In the genomic region with DNA sequence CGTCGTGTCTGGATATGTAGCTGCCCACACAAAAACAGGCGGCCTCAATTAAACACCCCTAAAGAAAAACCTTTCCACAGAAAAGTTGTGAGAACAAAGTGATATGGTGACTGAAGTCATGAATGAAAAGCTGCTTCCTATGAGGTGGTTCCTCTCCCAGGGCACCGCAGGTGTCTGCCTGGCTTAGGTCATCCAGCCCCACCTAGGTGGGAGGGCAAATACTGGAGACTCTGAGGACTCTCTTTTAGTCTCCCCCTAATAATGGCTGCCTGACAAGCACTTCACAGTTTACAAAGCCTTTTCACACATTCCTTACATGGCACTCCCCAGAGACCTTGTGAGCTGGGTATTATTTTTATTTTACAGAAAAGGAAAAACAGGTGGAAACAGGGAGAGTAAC, we compare ENCODE assay signal across 21 cellular contexts.
"Had no signal": no experiment of that assay in that cellular context is flagged by ENCODE, and none has a peak within 500 bp of the region (broad histone marks: within the 10 kb centered on the region; RNA-seq: fewer than 3 reads in every experiment).

No MANE protein-coding gene starts in this region.

- DNase-seq: activated B cell treated with CpG ODN at 0.5 μM for 24 hours; activated CD4-positive, alpha-beta T cell treated with anti-CD3 and anti-CD28 coated beads, Interleukin-2, amount 50 U/mL, for 1 hour; activated CD8-positive, alpha-beta memory T cell treated with anti-CD3 and anti-CD28 coated beads, Interleukin-2, amount 10 ng/mL, durations not matched to agents 7 days and 5 days; activated CD8-positive, alpha-beta T cell treated with anti-CD3 and anti-CD28 coated beads, Interleukin-2, amount 10 ng/mL, durations not matched to agents 7 days and 5 days; activated naive CD8-positive, alpha-beta T cell treated with anti-CD3 and anti-CD28 coated beads, Interleukin-2, amount 50 U/mL, for 24 hours; activated T-cell treated with anti-CD3 and anti-CD28 coated beads, Interleukin-2, amount 50 U/mL, for 48 hours; central memory CD4-positive, alpha-beta T cell; foreskin melanocyte; islet precursor cell; left ventricle myocardium inferior; posterior cingulate gyrus; right cardiac atrium; stimulated activated CD4-positive, alpha-beta T cell treated with anti-CD3 and anti-CD28 coated beads, Interleukin-15, amount 100 ng/mL, for 24 hours; stimulated activated CD4-positive, alpha-beta T cell treated with anti-CD3 and anti-CD28 coated beads, Interleukin-2, amount 100 ng/mL, for 24 hours; stimulated activated naive CD4-positive, alpha-beta T cell; transverse colon had no signal

- H3K36me3 Mint-ChIP-seq: activated CD8-positive, alpha-beta memory T cell treated with anti-CD3 and anti-CD28 coated beads, Interleukin-2, amount 10 ng/mL, durations not matched to agents 7 days and 5 days had no signal

- H3K4me1 Mint-ChIP-seq: activated B cell treated with CpG ODN at 0.5 μM for 24 hours; activated naive CD4-positive, alpha-beta T cell treated with anti-CD3 and anti-CD28 coated beads, Interleukin-2, amount 50 U/mL, for 24 hours; nephron had no signal

- H3K27me3 ChIP-seq: breast epithelium, esophagus muscularis mucosa, transverse colon had no signal

- H3K27ac ChIP-seq: breast epithelium, esophagus muscularis mucosa, left ventricle myocardium inferior, transverse colon had no signal

- H3K4me3 Mint-ChIP-seq: activated B cell treated with CpG ODN at 0.5 μM for 24 hours; activated CD8-positive, alpha-beta memory T cell treated with anti-CD3 and anti-CD28 coated beads, Interleukin-2, amount 10 ng/mL, durations not matched to agents 7 days and 5 days; activated CD8-positive, alpha-beta T cell treated with anti-CD3 and anti-CD28 coated beads, Interleukin-2, amount 10 ng/mL, durations not matched to agents 7 days and 5 days; activated naive CD4-positive, alpha-beta T cell treated with anti-CD3 and anti-CD28 coated beads, Interleukin-2, amount 50 U/mL, for 24 hours; activated naive CD8-positive, alpha-beta T cell treated with anti-CD3 and anti-CD28 coated beads, Interleukin-2, amount 50 U/mL, for 24 hours; nephron had no signal

- ATAC-seq: activated CD8-positive, alpha-beta memory T cell treated with anti-CD3 and anti-CD28 coated beads, Interleukin-2, amount 10 ng/mL, durations not matched to agents 7 days and 5 days; activated CD8-positive, alpha-beta T cell treated with anti-CD3 and anti-CD28 coated beads, Interleukin-2, amount 10 ng/mL, durations not matched to agents 7 days and 5 days; activated naive CD8-positive, alpha-beta T cell treated with anti-CD3 and anti-CD28 coated beads, Interleukin-2, amount 50 U/mL, for 24 hours; right cardiac atrium had no signal

- H3K36me3 ChIP-seq: breast epithelium, esophagus muscularis mucosa, left ventricle myocardium inferior, transverse colon had no signal

- H3K27ac Mint-ChIP-seq: activated B cell treated with CpG ODN at 0.5 μM for 24 hours; activated CD8-positive, alpha-beta memory T cell treated with anti-CD3 and anti-CD28 coated beads, Interleukin-2, amount 10 ng/mL, durations not matched to agents 7 days and 5 days; activated CD8-positive, alpha-beta T cell treated with anti-CD3 and anti-CD28 coated beads, Interleukin-2, amount 10 ng/mL, durations not matched to agents 7 days and 5 days; activated naive CD4-positive, alpha-beta T cell treated with anti-CD3 and anti-CD28 coated beads, Interleukin-2, amount 50 U/mL, for 24 hours; activated naive CD8-positive, alpha-beta T cell treated with anti-CD3 and anti-CD28 coated beads, Interleukin-2, amount 50 U/mL, for 24 hours; activated T-helper 2 cell treated with anti-CD3 and anti-CD28 coated beads, Interferon-gamma antibody, Interleukin-2, Interleukin-4, amounts not matched to agents 10 μg/mL and 5 μg/mL and 100 μg/mL, durations not matched to agents 14 hours and 24 hours and 36 hours; nephron had no signal

- H3K4me1 ChIP-seq: breast epithelium, esophagus muscularis mucosa, left ventricle myocardium inferior, transverse colon had no signal

- H3K4me3 ChIP-seq: breast epithelium, esophagus muscularis mucosa, left ventricle myocardium inferior, transverse colon had no signal
